In the genomic region with DNA sequence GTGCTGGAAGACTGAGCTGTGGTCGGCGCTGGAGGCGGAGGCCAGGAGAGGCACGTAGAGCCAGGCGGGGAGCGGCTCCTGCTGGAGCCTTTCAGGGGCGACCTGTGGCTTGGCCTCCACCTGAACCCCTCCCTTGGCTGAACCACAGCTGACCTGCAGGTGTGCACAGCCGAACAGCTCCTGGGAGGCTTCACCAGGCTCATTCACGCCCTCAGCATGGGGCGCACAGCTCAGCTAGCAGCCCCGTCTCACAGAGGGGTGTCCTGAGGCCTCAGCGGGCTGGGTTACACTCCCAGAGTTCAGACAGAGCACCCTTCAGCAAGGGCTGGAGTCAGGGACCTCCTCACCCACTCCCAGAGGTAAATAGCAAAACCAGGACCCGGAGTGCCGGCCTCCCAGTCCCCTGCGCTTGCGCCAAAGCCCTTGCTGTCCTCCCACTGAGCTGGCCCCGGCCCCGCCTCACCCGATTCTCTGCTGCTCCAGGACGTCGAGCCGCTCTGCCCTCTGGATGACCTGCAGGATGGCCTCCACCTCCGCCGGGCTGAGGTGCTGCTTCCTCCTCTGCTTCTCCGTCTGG, we compare ENCODE assay signal across 17 cellular contexts. TPM values are rescaled to one million over a fixed set of nuclear protein-coding genes. Genes with fewer than 3 reads are reported as not detected.
DNase-seq lines count a peak whose midpoint lies in the region; ATAC-seq, FAIRE-seq and TF ChIP-seq lines count a peak whose summit lies in the region.
"Had no signal": no experiment of that assay in that cellular context is flagged by ENCODE, and none has a peak within 500 bp of the region (broad histone marks: within the 10 kb centered on the region; RNA-seq: fewer than 3 reads in every experiment).

No MANE protein-coding gene starts in this region.

- TF ChIP-seq CTCF in GM23338 (conservative IDR thresholded peaks at IDR 0.05; ENCODE audit: low read depth in 2 of 2) (no peak), osteoblast (IDR thresholded peaks at IDR 0.05; ENCODE audit: extremely low read depth, low read depth, low read length) (no peak)

- ATAC-seq in GM23338 = peak; percentile 86

- H3K36me3 ChIP-seq in GM23338 (ENCODE audit: insufficient read depth) (no peaks in the 10 kb centered on the region), iPS-15b (ENCODE audit: control insufficient read depth, insufficient read depth, low read length) (no peaks in the 10 kb centered on the region), osteoblast (ENCODE audit: insufficient read depth, low read length) (no peaks in the 10 kb centered on the region)
- H3K36me3 ChIP-seq: SJSA1 had no signal

- DNase-seq in GM23338 (ENCODE audit: low spot score) (peak; percentile 78), NCI-H1417 (lab: John Stamatoyannopoulos, UW) (peak in 2 of 3 experiments; percentile 56 to 77), osteoblast (ENCODE audit: insufficient read length, low spot score, missing footprints) (peak; percentile 35), frontal cortex (ENCODE audit: low spot score in 2 of 2) (no peak), kidney tubule cell (ENCODE audit: low spot score) (no peak), AG08395 (ENCODE audit: low spot score) (no peak)
- DNase-seq: activated CD4-positive, alpha-beta T cell treated with anti-CD3 and anti-CD28 coated beads, Interleukin-2, amount 10 ng/mL, durations not matched to agents 24 days and 14 days; activated naive CD8-positive, alpha-beta T cell treated with anti-CD3 and anti-CD28 coated beads for 36 hours; activated T-cell treated with anti-CD3 and anti-CD28 coated beads for 4 hours; AML-193; COR-L47; NCI-H510A; stimulated activated CD4-positive, alpha-beta T cell treated with anti-CD3 and anti-CD28 coated beads, Interleukin-2, amount 100 ng/mL, for 24 hours had no signal

- peaks cover 15% of the 10 kb centered on the region for H3K36me3 Mint-ChIP-seq in GM23338 (ENCODE audit: low read depth)
- H3K36me3 Mint-ChIP-seq: activated naive CD8-positive, alpha-beta T cell treated with anti-CD3 and anti-CD28 coated beads for 36 hours had no signal

- no peaks in the 10 kb centered on the region for H3K79me2 ChIP-seq in GM23338 (replicated peaks; ENCODE audit: insufficient read depth)
- no peaks in the 10 kb centered on the region for H3K79me2 ChIP-seq in osteoblast (ENCODE audit: insufficient read depth, low read length)

- H3K27me3 ChIP-seq in GM23338 (ENCODE audit: insufficient read depth) = no peaks in the 10 kb centered on the region
- no peaks in the 10 kb centered on the region for H3K27me3 ChIP-seq in iPS-15b (ENCODE audit: control insufficient read depth, insufficient read depth, low read length)
- no peaks in the 10 kb centered on the region for H3K27me3 ChIP-seq in osteoblast (ENCODE audit: insufficient read depth, low read length)
- H3K27me3 ChIP-seq: SJSA1 had no signal

- H3K9me3 ChIP-seq in iPS-15b (ENCODE audit: control insufficient read depth, insufficient read depth, low read length) (no peaks in the 10 kb centered on the region), osteoblast (ENCODE audit: low read depth, low read length) (no peaks in the 10 kb centered on the region)
- H3K9me3 ChIP-seq: SJSA1 had no signal

- no peaks in the 10 kb centered on the region for H4K20me1 ChIP-seq in GM23338 (replicated peaks; ENCODE audit: insufficient read depth)
- no peaks in the 10 kb centered on the region for H4K20me1 ChIP-seq in osteoblast (ENCODE audit: insufficient read depth, low read length)

- peak overlapping the region; percentile 42; the same call in 2 of the 3 replicates for H3K4me3 Mint-ChIP-seq in GM23338
- H3K4me3 Mint-ChIP-seq: activated CD4-positive, alpha-beta T cell treated with anti-CD3 and anti-CD28 coated beads, Interleukin-2, amount 10 ng/mL, durations not matched to agents 24 days and 14 days; activated naive CD8-positive, alpha-beta T cell treated with anti-CD3 and anti-CD28 coated beads for 36 hours; neural crest cell had no signal

- H3K4me3 ChIP-seq in GM23338 (no peak overlapping the region), iPS-15b (ENCODE audit: low read depth, low read length) (peak overlapping the region; percentile 30), osteoblast (ENCODE audit: insufficient read depth, low read length) (no peak overlapping the region)
- H3K4me3 ChIP-seq: SJSA1 had no signal

- no peak for FAIRE-seq in frontal cortex (lab: Jason Lieb, UNC)
- FAIRE-seq: bronchial epithelial cell had no signal

- H2AFZ ChIP-seq in GM23338 (peak overlapping the region; percentile 66), osteoblast (ENCODE audit: low read length) (no peak overlapping the region)

- H3K27me3 Mint-ChIP-seq in GM23338 (ENCODE audit: insufficient read depth, low read depth, poor library complexity) = peaks cover 11% of the 10 kb centered on the region
- H3K27me3 Mint-ChIP-seq: activated CD4-positive, alpha-beta T cell treated with anti-CD3 and anti-CD28 coated beads, Interleukin-2, amount 10 ng/mL, durations not matched to agents 24 days and 14 days; activated naive CD8-positive, alpha-beta T cell treated with anti-CD3 and anti-CD28 coated beads for 36 hours had no signal

- peaks cover 28% of the 10 kb centered on the region for H3K4me1 Mint-ChIP-seq in GM23338
- H3K4me1 Mint-ChIP-seq: activated CD4-positive, alpha-beta T cell treated with anti-CD3 and anti-CD28 coated beads, Interleukin-2, amount 10 ng/mL, durations not matched to agents 24 days and 14 days; activated naive CD8-positive, alpha-beta T cell treated with anti-CD3 and anti-CD28 coated beads for 36 hours had no signal

- H3K4me2 ChIP-seq in GM23338 = peak overlapping the region; percentile 70; the same call in 1 of the 2 replicates
- no peak overlapping the region for H3K4me2 ChIP-seq in osteoblast (ENCODE audit: insufficient read depth, low read length)

- no peak overlapping the region for H3K9ac ChIP-seq in iPS-15b (ENCODE audit: low read depth, low read length)

- H3K9me3 Mint-ChIP-seq in GM23338 = peaks cover 24% of the 10 kb centered on the region
- H3K9me3 Mint-ChIP-seq: activated naive CD8-positive, alpha-beta T cell treated with anti-CD3 and anti-CD28 coated beads for 36 hours had no signal

- no peaks in the 10 kb centered on the region for H3F3A ChIP-seq in GM23338 (replicated peaks; ENCODE audit: low read depth)

- H3K27ac ChIP-seq in GM23338 (ENCODE audit: low read depth) = no peak overlapping the region
- H3K27ac ChIP-seq in osteoblast (ENCODE audit: low read depth, low read length) = no peak overlapping the region
- H3K27ac ChIP-seq: SJSA1 had no signal

- H3K9me2 ChIP-seq in GM23338 (ENCODE audit: insufficient read depth) = no peaks in the 10 kb centered on the region

- no peak overlapping the region for H3K27ac Mint-ChIP-seq in GM23338
- H3K27ac Mint-ChIP-seq: activated CD4-positive, alpha-beta T cell treated with anti-CD3 and anti-CD28 coated beads, Interleukin-2, amount 10 ng/mL, durations not matched to agents 24 days and 14 days; activated naive CD8-positive, alpha-beta T cell treated with anti-CD3 and anti-CD28 coated beads for 36 hours had no signal

- H3K4me1 ChIP-seq in GM23338 (ENCODE audit: insufficient read depth) (peaks cover 23% of the 10 kb centered on the region; the same call in 1 of the 2 replicates), iPS-15b (ENCODE audit: control insufficient read depth, insufficient read depth, low read length) (no peaks in the 10 kb centered on the region), osteoblast (ENCODE audit: insufficient read depth, low read length) (no peaks in the 10 kb centered on the region)
- H3K4me1 ChIP-seq: SJSA1 had no signal

TF ChIP-seq in GM23338, 12 proteins besides CTCF, POLR2A, EP300 and RAD21:
- no peak for TF ChIP-seq EZH2 (IDR thresholded peaks at IDR 0.05; ENCODE audit: low read depth, unreplicated experiment)

RNA-seq across cellular contexts. Expression of gene RPH3AL, which starts 31.7 kb away (rescaled TPM):
- 3.5 and 6.3 TPM in 2 replicates for total RNA-seq in GM23338 (2014; rRNA removed; shearing (Covaris generic))
- polyA plus RNA-seq in GM23338 (2016; fragmentation: Nextera tagmentation; extraction: Ambion mirVana) = 2.7 and 3.5 TPM in 2 replicates
- 2.9 and 3.2 TPM in 2 replicates for total RNA-seq in osteoblast
- 3.3 TPM for total RNA-seq in frontal cortex

Comparison
In these comparisons a context has a peak if more than half of its experiments do, and no peak if none do; other contexts are left out.
1. DNase-seq: peak in GM23338 (single experiment), NCI-H1417 (2 of 3) and osteoblast (single experiment); none in frontal cortex (0 of 2), kidney tubule cell (single experiment) and AG08395 (single experiment).